In the genomic region with DNA sequence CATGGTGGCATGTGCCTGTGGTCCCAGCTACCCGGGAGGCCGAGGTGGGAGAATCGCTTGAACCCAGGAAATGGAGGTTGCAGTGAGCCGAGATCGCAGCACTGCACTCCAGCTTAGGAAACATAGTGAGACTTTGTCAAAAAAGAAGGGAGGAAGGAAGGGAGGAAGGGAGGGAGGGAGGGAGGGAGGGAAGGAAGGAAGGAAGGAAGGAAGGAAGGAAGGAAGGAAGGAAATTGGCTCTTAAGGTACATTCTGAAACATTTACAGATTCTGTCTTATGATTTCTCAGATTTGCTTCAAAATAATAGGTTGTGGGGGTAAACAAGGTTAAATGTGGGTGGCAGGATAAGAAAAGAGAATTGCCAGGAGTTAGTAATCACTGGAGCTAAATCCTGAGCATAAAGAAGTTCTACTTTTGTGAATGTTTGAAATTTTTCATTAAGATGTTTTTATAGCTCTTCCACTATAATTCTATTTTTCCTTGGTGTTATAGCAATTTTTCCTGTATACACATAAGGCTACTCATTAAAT, we compare ENCODE assay signal across 38 cellular contexts. TPM values are rescaled to one million over a fixed set of nuclear protein-coding genes. Genes with fewer than 3 reads are reported as not detected.
"Had no signal": no experiment of that assay in that cellular context is flagged by ENCODE, and none has a peak within 500 bp of the region (broad histone marks: within the 10 kb centered on the region; RNA-seq: fewer than 3 reads in every experiment).

No MANE protein-coding gene starts in this region.

- H3K4me3 ChIP-seq: MG63 had no signal

- H3K27ac ChIP-seq: KMS-11 had no signal

- H3K9ac ChIP-seq: KMS-11 had no signal

- H3K4me2 ChIP-seq: KMS-11 had no signal

- H3K9me3 ChIP-seq: MG63 had no signal

- DNase-seq: Kasumi-1, MG63, MM.1S, MV-4-11, NCI-H1048, NCI-H1092, NCI-H1092 treated with DMSO at 0.1 percent for 48 hours, NCI-H1105, NCI-H1105 treated with DMSO at 0.1 percent for 48 hours, NCI-H1417, NCI-H1417 treated with DMSO at 0.1 percent for 48 hours, NCI-H1436, NCI-H1436 treated with DMSO at 0.1 percent for 48 hours, NCI-H146, NCI-H1694, NCI-H1694 treated with DMSO at 0.1 percent for 48 hours, NCI-H187, NCI-H187 treated with DMSO at 0.1 percent for 48 hours, NCI-H1930, NCI-H2029, NCI-H2029 treated with DMSO at 0.1 percent for 48 hours, NCI-H2081, NCI-H2081 treated with DMSO at 0.1 percent for 48 hours, NCI-H2107, NCI-H2171, NCI-H2171 treated with DMSO at 0.1 percent for 48 hours, NCI-H2227 treated with DMSO at 0.1 percent for 48 hours, NCI-H226, NCI-H345, NCI-H446, NCI-H446 treated with DMSO at 0.1 percent for 48 hours, NCI-H510A, NCI-H510A treated with DMSO at 0.1 percent for 48 hours, NCI-H524, NCI-H524 treated with DMSO at 0.1 percent for 48 hours had no signal

- H3K36me3 ChIP-seq: MG63 had no signal

RNA-seq across cellular contexts. Expression of a gene that starts 2.1 kb away (rescaled TPM):
- total RNA-seq: MCF 10A, NCI-H460 had no signal
